Comparison of ENCODE assay signal across 11 cellular contexts in genomic region chr19:30214651-30215051, GRCh38.
DNase-seq lines count a peak whose midpoint lies in the region; ATAC-seq and TF ChIP-seq lines count a peak whose summit lies in the region.
"Had no signal": no experiment of that assay in that cellular context is flagged by ENCODE, and none has a peak within 500 bp of the region (broad histone marks: within the 10 kb centered on the region; RNA-seq: fewer than 3 reads in every experiment).

No MANE protein-coding gene starts in this region.

- no peaks in the 10 kb centered on the region for H3K4me1 ChIP-seq in PC-3 (ENCODE audit: insufficient read depth, low read length)
- H3K4me1 ChIP-seq: esophagus squamous epithelium had no signal

- H3F3A ChIP-seq in PC-3 (ENCODE audit: low read length, unreplicated experiment): no peaks in the 10 kb centered on the region

- intact Hi-C loops in PC-3 (cut with micrococcal nuclease): no loop called here

- POLR2A ChIA-PET in PC-3 (lab: Charles Lee; ENCODE audit: unreplicated experiment): no interaction called here

- H3K9ac ChIP-seq in PC-3 (ENCODE audit: low read length): no peak overlapping the region

- H3K36me3 Mint-ChIP-seq in naive B cell: no peaks in the 10 kb centered on the region

- H3K27me3 ChIP-seq in PC-3 (ENCODE audit: low read length): no peaks in the 10 kb centered on the region

- H3K27ac ChIP-seq in PC-3 (ENCODE audit: low read length): no peak overlapping the region
- H3K27ac ChIP-seq: esophagus squamous epithelium had no signal

- ATAC-seq in HG02610 (IDR thresholded peaks at IDR 0.05; ENCODE audit: unreplicated experiment) (peak; percentile 81), PC-3 (no peak), naive B cell (ENCODE audit: low read depth in 2 of 2) (peak; percentile 37 to 41)

- no peak for TF ChIP-seq CTCF in PC-3 (conservative IDR thresholded peaks at IDR 0.05; ENCODE audit: low read depth, low read length)

- CTCF ChIA-PET in PC-3 (lab: Charles Lee): no interaction called here

- no peaks in the 10 kb centered on the region for H3K79me2 ChIP-seq in PC-3 (ENCODE audit: low read length)

- peak overlapping the region in 2 of 8 donors; percentile 8 to 58 for H3K4me3 Mint-ChIP-seq in naive B cell

- H3K4me1 Mint-ChIP-seq in naive B cell: peaks cover 0 to 6% (median 5%) of the 10 kb centered on the region in 3 donors

- H3K27me3 Mint-ChIP-seq in naive B cell: peaks cover 20 to 40% (median 20%) of the 10 kb centered on the region in 3 donors

- H3K27ac Mint-ChIP-seq in naive B cell: no peak overlapping the region

- H3K9me2 ChIP-seq in PC-3 (replicated peaks; ENCODE audit: low read length): no peaks in the 10 kb centered on the region

- H3K9me3 Mint-ChIP-seq in naive B cell: peaks cover 0 to 4% (median 0%) of the 10 kb centered on the region in 7 donors

- H3K4me3 ChIP-seq in PC-3 (ENCODE audit: low read length): no peak overlapping the region
- H3K4me3 ChIP-seq: esophagus squamous epithelium had no signal

- no peaks in the 10 kb centered on the region for H3K9me3 ChIP-seq in PC-3 (ENCODE audit: low read length)
- H3K9me3 ChIP-seq: esophagus squamous epithelium had no signal

- no peaks in the 10 kb centered on the region for H4K20me1 ChIP-seq in PC-3 (ENCODE audit: low read length)

- BruUV-seq in PC-3 (replicated peaks; lab: Mats Ljungman, UMichigan): no TSS peak

- no peak overlapping the region for H2AFZ ChIP-seq in PC-3 (ENCODE audit: low read length)

- H3K4me2 ChIP-seq in PC-3 (ENCODE audit: low read length): no peak overlapping the region

- DNase-seq in SIG-M5 treated with dmso at 0.1 percent for 504 hours (lab: John Stamatoyannopoulos, UW; ENCODE audit: unreplicated experiment) (peak; percentile 7), SIG-M5 (lab: John Stamatoyannopoulos, UW) (no peak), PC-3 (peak; percentile 52), naive B cell (no peak), dedifferentiated amniotic fluid mesenchymal stem cell (ENCODE audit: extremely low spot score) (no peak), HuH-7.5 (ENCODE audit: low spot score) (no peak), HK-2 (ENCODE audit: unreplicated experiment) (no peak)
- DNase-seq: DMS79, esophagus squamous epithelium, NCI-H446 had no signal

- H3K36me3 ChIP-seq in PC-3 (ENCODE audit: low read depth, low read length): no peaks in the 10 kb centered on the region
- H3K36me3 ChIP-seq: esophagus squamous epithelium had no signal

Comparison
In these comparisons a context has a peak if more than half of its experiments do, and no peak if none do; other contexts are left out.
1. DNase-seq: peak in SIG-M5 treated with dmso at 0.1 percent for 504 hours (single experiment) and PC-3 (single experiment); none in SIG-M5 (single experiment), naive B cell (single experiment), dedifferentiated amniotic fluid mesenchymal stem cell (single experiment), HuH-7.5 (single experiment) and HK-2 (single experiment).